9 cellular contexts compared by ENCODE assay signal in genomic region chr4:17511950-17512795, GRCh38. TPM values are rescaled to one million over a fixed set of nuclear protein-coding genes. Genes with fewer than 3 reads are reported as not detected.
A peak's percentile ranks its signal among the peaks of the same experiment; 100 is the strongest.
DNase-seq lines count a peak whose midpoint lies in the region; ATAC-seq, FAIRE-seq and TF ChIP-seq lines count a peak whose summit lies in the region.
"Had no signal": no experiment of that assay in that cellular context is flagged by ENCODE, and none has a peak within 500 bp of the region (broad histone marks: within the 10 kb centered on the region; RNA-seq: fewer than 3 reads in every experiment).

TSS of gene QDPR (minus strand) at chr4:17512090. CDS start at chr4:17512054, 36 bp downstream.

- peak in 1 of 2 experiments; percentile 37; a peak in 1 of 4 replicates for TF ChIP-seq EP300 in HepG2 (IDR thresholded peaks at IDR 0.05; ENCODE audit: low read depth in 2 of 2, low read length in 2 of 2)
- no peak for TF ChIP-seq EP300 in HepG2 (CRISPR knock-in tag; IDR thresholded peaks at IDR 0.05; ENCODE audit: borderline replicate concordance)

- no peaks in the 10 kb centered on the region for H3K9me3 ChIP-seq in HepG2 (ENCODE audit: low read length)

- H3K36me3 ChIP-seq in HepG2 (replicated peaks in 1 of 2; ENCODE audit: control insufficient read depth in 1 of 2, insufficient read depth in 2 of 2, low read length in 2 of 2) = peaks cover 0 to 13% of the 10 kb centered on the region in 2 experiments; a peak in 4 of 5 replicates

- peak within 1 kb of the TSS; percentile 81 for H3K27ac Mint-ChIP-seq in dendritic cell treated with granulocyte-macrophage colony-stimulating factor and Interleukin-4, amounts not matched to agents 40 ng/mL and 50 ng/mL, for 4 days

- H3K79me2 ChIP-seq in HepG2 (ENCODE audit: insufficient read depth, low read length) = peaks cover 29% of the 10 kb centered on the region

- H2AFZ ChIP-seq in HepG2 (ENCODE audit: low read length) = no peak within 1 kb of the TSS

- peaks cover 22% of the 10 kb centered on the region for H3K4me1 Mint-ChIP-seq in dendritic cell treated with granulocyte-macrophage colony-stimulating factor and Interleukin-4, amounts not matched to agents 40 ng/mL and 50 ng/mL, for 4 days (ENCODE audit: low read depth)

- peaks cover 10% of the 10 kb centered on the region for H3K27me3 Mint-ChIP-seq in dendritic cell treated with granulocyte-macrophage colony-stimulating factor and Interleukin-4, amounts not matched to agents 40 ng/mL and 50 ng/mL, for 4 days

- in situ Hi-C loops in ACHN (cut with HindIII; ENCODE audit: low pct_ligation_motif_present, low pct_unique_long_range_greater_than_20kb, low sequenced_read_pairs) = no loop called here
- in situ Hi-C loops in HepG2 (cut with HindIII; ENCODE audit: extremely low pct_ligation_motif_present, low pct_unique_long_range_greater_than_20kb) = no loop called here

- no peaks in the 10 kb centered on the region; a peak in 1 of 5 replicates for H3K27me3 ChIP-seq in HepG2 (ENCODE audit: control insufficient read depth in 1 of 2, insufficient read depth in 2 of 2, low read length in 2 of 2)

- TF ChIP-seq RAD21 in HepG2 (CRISPR knock-in tag; IDR thresholded peaks at IDR 0.05) = peak; percentile 60

- DNase-seq in ACHN (peak; percentile 76), NCI-H2196 (lab: John Stamatoyannopoulos, UW; ENCODE audit: unreplicated experiment) (peak; percentile 80), HepG2 (ENCODE audit: low spot score) (peak; percentile 67)
- DNase-seq in activated CD4-positive, alpha-beta T cell treated with anti-CD3 and anti-CD28 coated beads, Interleukin-2, amount 50 U/mL, for 1 hour = peak; percentile 66
- peak; percentile 77 for DNase-seq in stimulated activated CD4-positive, alpha-beta T cell treated with anti-CD3 and anti-CD28 coated beads, Interleukin-4, amount 100 ng/mL, for 1 hour

- peak within 1 kb of the TSS; percentile 82 for H3K9ac ChIP-seq in HepG2 (ENCODE audit: insufficient read depth, low read depth, low read length)

- peak within 1 kb of the TSS; percentile 93 for H3K4me3 Mint-ChIP-seq in dendritic cell treated with granulocyte-macrophage colony-stimulating factor and Interleukin-4, amounts not matched to agents 40 ng/mL and 50 ng/mL, for 4 days

- peak within 1 kb of the TSS; percentile 65 to 88 (median 84) for H3K4me3 ChIP-seq in HepG2 (replicated peaks in 1 of 3; ENCODE audit: insufficient read depth in 1 of 3, low read depth in 2 of 3, low read length in 3 of 3)

- peak; percentile 24 to 73; a peak in 2 of 4 replicates for TF ChIP-seq POLR2A in HepG2 (IDR thresholded peaks at IDR 0.05; ENCODE audit: insufficient read depth in 1 of 2, low read depth in 2 of 2, low read length in 2 of 2)

- no peak for FAIRE-seq in HepG2 (lab: Jason Lieb, UNC)
- FAIRE-seq: TTC549 had no signal

- H4K20me1 ChIP-seq in HepG2 (ENCODE audit: insufficient read depth, low read length) = peaks cover 4% of the 10 kb centered on the region; the same call in 1 of the 2 replicates

- H3K27ac ChIP-seq in HepG2 (ENCODE audit: extremely low read length, insufficient read depth, low read length) = peak within 1 kb of the TSS; percentile 73

- intact Hi-C loops in dendritic cell treated with granulocyte-macrophage colony-stimulating factor and Interleukin-4, amounts not matched to agents 40 ng/mL and 50 ng/mL, for 4 days (cut with micrococcal nuclease) = no loop called here
- intact Hi-C loops in HepG2 (cut with micrococcal nuclease; ENCODE audit: unreplicated experiment) = loop anchor here (1.0 to 10.0 kb wide), 4 partner anchors 22 to 123 kb away; no protein-coding TSS in a partner anchor

- 9% methylated on average over 11 of the region's 65 CpGs for WGBS in HepG2 (ENCODE audit: low lambda C conversion rate)

- CTCF ChIA-PET in HepG2 (lab: Yijun Ruan, JAX; ENCODE audit: low intra/inter-chr PET ratio, low total read pairs) = interaction anchor here (1.5 kb wide), 1 partner anchor 125 kb away, joined by 4 read pairs; no protein-coding TSS in a partner anchor

- peaks cover 28% of the 10 kb centered on the region for H3K36me3 Mint-ChIP-seq in dendritic cell treated with granulocyte-macrophage colony-stimulating factor and Interleukin-4, amounts not matched to agents 40 ng/mL and 50 ng/mL, for 4 days (ENCODE audit: low read depth)

- peak; percentile 76 for TF ChIP-seq CTCF in HepG2 (CRISPR knock-in tag; IDR thresholded peaks at IDR 0.05)

- peak within 1 kb of the TSS; percentile 85 for H3K4me2 ChIP-seq in HepG2 (ENCODE audit: low read depth, low read length)

- ATAC-seq in GM18511 (IDR thresholded peaks at IDR 0.05; ENCODE audit: unreplicated experiment) (peak; percentile 94), HG02981 (IDR thresholded peaks at IDR 0.05; ENCODE audit: unreplicated experiment) (peak; percentile 96), HepG2 (peak; percentile 91)

- BruUV-seq in HepG2 (replicated peaks; lab: Mats Ljungman, UMichigan) = no TSS peak

- no peaks in the 10 kb centered on the region for H3K9me3 Mint-ChIP-seq in dendritic cell treated with granulocyte-macrophage colony-stimulating factor and Interleukin-4, amounts not matched to agents 40 ng/mL and 50 ng/mL, for 4 days

- peaks cover 71% of the 10 kb centered on the region for H3K4me1 ChIP-seq in HepG2 (ENCODE audit: insufficient read depth, low read length)

- POLR2A ChIA-PET in HepG2 (lab: Yijun Ruan, JAX) = interaction anchor here (0.7 to 2.4 kb wide), 5 partner anchors 14 to 102 kb away, joined by 5 to 22 read pairs (median 5); partner anchors contain the start of gene MED28

TF ChIP-seq in HepG2, 621 proteins besides CTCF, POLR2A, EP300 and RAD21 (continues in another document):
- TF ChIP-seq ZNF333 (CRISPR knock-in tag; IDR thresholded peaks at IDR 0.05; ENCODE audit: borderline replicate concordance) (no peak), ZNF605 (CRISPR knock-in tag; IDR thresholded peaks at IDR 0.05) (no peak), ZNF891 (CRISPR knock-in tag; IDR thresholded peaks at IDR 0.05) (no peak), PHF20 (CRISPR knock-in tag; IDR thresholded peaks at IDR 0.05) (no peak), ZNF790 (CRISPR knock-in tag; IDR thresholded peaks at IDR 0.05; ENCODE audit: borderline replicate concordance) (no peak), FUBP1 (CRISPR knock-in tag; IDR thresholded peaks at IDR 0.05; ENCODE audit: borderline replicate concordance) (no peak)
- TF ChIP-seq, protein P1, sequence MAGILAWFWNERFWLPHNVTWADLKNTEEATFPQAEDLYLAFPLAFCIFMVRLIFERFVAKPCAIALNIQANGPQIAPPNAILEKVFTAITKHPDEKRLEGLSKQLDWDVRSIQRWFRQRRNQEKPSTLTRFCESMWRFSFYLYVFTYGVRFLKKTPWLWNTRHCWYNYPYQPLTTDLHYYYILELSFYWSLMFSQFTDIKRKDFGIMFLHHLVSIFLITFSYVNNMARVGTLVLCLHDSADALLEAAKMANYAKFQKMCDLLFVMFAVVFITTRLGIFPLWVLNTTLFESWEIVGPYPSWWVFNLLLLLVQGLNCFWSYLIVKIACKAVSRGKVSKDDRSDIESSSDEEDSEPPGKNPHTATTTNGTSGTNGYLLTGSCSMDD (CRISPR knock-in tag; IDR thresholded peaks at IDR 0.05) = no peak

RNA-seq across cellular contexts. Expression of gene QDPR, which starts in this region (rescaled TPM):
- total RNA-seq in HepG2 (2016; rRNA removed; fragmentation: Illumina TruSeq; extraction: Trizol) = 9.9 and 32.4 TPM in 2 replicates
- total RNA-seq in HepG2 (2016; cell fraction: cytosol; rRNA removed; fragmentation: Illumina TruSeq; extraction: Trizol; ENCODE audit: low read depth) = 5.2 and 5.9 TPM in 2 replicates
- total RNA-seq in HepG2 (2016; cell fraction: insoluble cytoplasmic fraction; rRNA removed; fragmentation: Illumina TruSeq; extraction: Trizol) = 10.8 and 29.3 TPM in 2 replicates
- 21.9 and 22.0 TPM in 2 replicates for total RNA-seq in HepG2 (2016; cell fraction: membrane; rRNA removed; fragmentation: Illumina TruSeq; extraction: Trizol)
- 16.5 and 17.7 TPM in 2 replicates for total RNA-seq in HepG2 (2016; cell fraction: nucleus; rRNA removed; fragmentation: Illumina TruSeq; extraction: Trizol)
- 84.0 and 95.5 TPM in 2 replicates for polyA plus RNA-seq in HepG2 (2011; rRNA removed)
- 88.8 and 113 TPM in 2 replicates for polyA plus RNA-seq in HepG2 (2011; cell fraction: cytosol; rRNA removed)
- 38.4 and 46.2 TPM in 2 replicates for polyA plus RNA-seq in HepG2 (2011; cell fraction: nucleus; rRNA removed)
- 78.4 and 108 TPM in 2 replicates for polyA plus RNA-seq in HepG2 (2012)
- 28.6 and 35.0 TPM in 2 replicates for polyA plus RNA-seq in HepG2 (2016; cell fraction: cytosol; fragmentation: Illumina TruSeq; extraction: Trizol; ENCODE audit: low read depth)
- 102 and 112 TPM in 2 replicates for polyA plus RNA-seq in HepG2 (2016; cell fraction: insoluble cytoplasmic fraction; fragmentation: Illumina TruSeq; extraction: Trizol; ENCODE audit: low read depth)
- polyA plus RNA-seq in HepG2 (2016; cell fraction: membrane; fragmentation: Illumina TruSeq; extraction: Trizol; ENCODE audit: low read depth) = 43.5 and 45.2 TPM in 2 replicates
- 50.5 and 56.3 TPM in 2 replicates for polyA plus RNA-seq in HepG2 (2016; cell fraction: nucleus; fragmentation: Illumina TruSeq; extraction: Trizol; ENCODE audit: insufficient read depth, low read depth)
- polyA minus RNA-seq in HepG2 (2011; rRNA and poly(A)+ RNA removed; ENCODE audit: low replicate concordance) = 32.0 and 89.7 TPM in 2 replicates
- polyA minus RNA-seq in HepG2 (2011; cell fraction: cytosol; rRNA and poly(A)+ RNA removed) = 39.3 and 42.6 TPM in 2 replicates
- polyA minus RNA-seq in HepG2 (2011; cell fraction: nucleus; rRNA and poly(A)+ RNA removed) = 66.9 and 70.4 TPM in 2 replicates

Comparison
In these comparisons a context has a peak if more than half of its experiments do, and no peak if none do; other contexts are left out.
1. Peak in every context shown above with its lines: DNase-seq, ATAC-seq, H3K4me3 ChIP-seq and H3K27ac ChIP-seq.